In the genomic region with DNA sequence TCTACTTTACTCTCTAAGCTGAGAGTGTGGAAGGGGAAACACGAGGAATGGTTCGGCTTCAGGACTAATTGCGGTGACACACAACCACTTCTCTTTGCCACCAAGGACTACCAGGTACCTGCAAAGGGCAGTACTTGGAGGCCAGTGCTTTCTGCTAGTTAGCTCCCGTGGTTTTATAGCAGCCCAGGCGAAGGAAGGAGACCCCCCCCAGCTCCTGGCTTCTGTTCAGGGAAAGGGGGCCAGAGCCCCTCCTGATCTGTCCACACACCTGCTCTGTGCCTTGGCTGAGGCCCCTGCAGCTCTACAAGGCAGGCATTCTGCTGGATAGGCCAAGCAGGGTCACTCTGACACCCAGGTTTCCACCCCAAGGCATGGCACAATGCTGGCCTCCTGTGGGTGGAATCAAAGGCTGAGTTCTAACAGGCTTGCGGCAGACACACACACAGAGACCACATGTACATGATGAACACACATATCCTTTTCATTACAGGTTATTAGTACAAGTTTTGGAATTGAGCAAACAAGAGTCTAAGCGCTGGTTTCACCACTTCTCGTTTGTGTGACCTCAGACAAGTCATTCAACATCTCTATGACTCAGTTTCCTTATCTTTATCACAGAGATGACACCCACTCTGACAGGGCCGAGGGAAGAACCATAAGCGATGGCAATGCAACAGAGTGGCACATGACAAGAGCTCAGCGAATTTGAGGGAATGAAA, we compare ENCODE assay signal across 1 cellular context.
A peak's percentile ranks its signal among the peaks of the same experiment; 100 is the strongest.
TF ChIP-seq lines count a peak whose summit lies in the region.

No MANE protein-coding gene starts in this region.

TF ChIP-seq in K562, 482 proteins besides CTCF, POLR2A, EP300 and RAD21 (continued from another document and continues in another):
- TF ChIP-seq, protein P1, sequence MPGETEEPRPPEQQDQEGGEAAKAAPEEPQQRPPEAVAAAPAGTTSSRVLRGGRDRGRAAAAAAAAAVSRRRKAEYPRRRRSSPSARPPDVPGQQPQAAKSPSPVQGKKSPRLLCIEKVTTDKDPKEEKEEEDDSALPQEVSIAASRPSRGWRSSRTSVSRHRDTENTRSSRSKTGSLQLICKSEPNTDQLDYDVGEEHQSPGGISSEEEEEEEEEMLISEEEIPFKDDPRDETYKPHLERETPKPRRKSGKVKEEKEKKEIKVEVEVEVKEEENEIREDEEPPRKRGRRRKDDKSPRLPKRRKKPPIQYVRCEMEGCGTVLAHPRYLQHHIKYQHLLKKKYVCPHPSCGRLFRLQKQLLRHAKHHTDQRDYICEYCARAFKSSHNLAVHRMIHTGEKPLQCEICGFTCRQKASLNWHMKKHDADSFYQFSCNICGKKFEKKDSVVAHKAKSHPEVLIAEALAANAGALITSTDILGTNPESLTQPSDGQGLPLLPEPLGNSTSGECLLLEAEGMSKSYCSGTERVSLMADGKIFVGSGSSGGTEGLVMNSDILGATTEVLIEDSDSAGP (CRISPR knock-in tag; IDR thresholded peaks at IDR 0.05), result 0 out of 2 replicates have a peak, but pooled peaks have one; percentile 78
- no peak for TF ChIP-seq DACH1 (IDR thresholded peaks at IDR 0.05; ENCODE audit: partially characterized antibody)
- no peak for TF ChIP-seq NR2C1 (IDR thresholded peaks at IDR 0.05)
- TF ChIP-seq NR2C1 (tag; IDR thresholded peaks at IDR 0.05), result no peak
- TF ChIP-seq NELFE (IDR thresholded peaks at IDR 0.05; ENCODE audit: insufficient read depth, insufficient read length), result no peak
- no peak for TF ChIP-seq MED1 (CRISPR knock-in tag; IDR thresholded peaks at IDR 0.05; ENCODE audit: borderline replicate concordance)
- no peak for TF ChIP-seq C11orf30 (IDR thresholded peaks at IDR 0.05; ENCODE audit: low read depth)
- TF ChIP-seq FUS (optimal IDR thresholded peaks at IDR 0.05; ENCODE audit: low read depth, low read length), result no peak
- TF ChIP-seq, protein P2, sequence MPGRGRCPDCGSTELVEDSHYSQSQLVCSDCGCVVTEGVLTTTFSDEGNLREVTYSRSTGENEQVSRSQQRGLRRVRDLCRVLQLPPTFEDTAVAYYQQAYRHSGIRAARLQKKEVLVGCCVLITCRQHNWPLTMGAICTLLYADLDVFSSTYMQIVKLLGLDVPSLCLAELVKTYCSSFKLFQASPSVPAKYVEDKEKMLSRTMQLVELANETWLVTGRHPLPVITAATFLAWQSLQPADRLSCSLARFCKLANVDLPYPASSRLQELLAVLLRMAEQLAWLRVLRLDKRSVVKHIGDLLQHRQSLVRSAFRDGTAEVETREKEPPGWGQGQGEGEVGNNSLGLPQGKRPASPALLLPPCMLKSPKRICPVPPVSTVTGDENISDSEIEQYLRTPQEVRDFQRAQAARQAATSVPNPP (IDR thresholded peaks at IDR 0.05; ENCODE audit: borderline replicate concordance, insufficient read depth, insufficient read length), result no peak
- peak; percentile 69; the same call in 1 of the 2 replicates for TF ChIP-seq E2F3 (CRISPR knock-in tag; IDR thresholded peaks at IDR 0.05)
- TF ChIP-seq PURB (CRISPR knock-in tag; IDR thresholded peaks at IDR 0.05; ENCODE audit: low read depth), result no peak
- TF ChIP-seq, protein P3, sequence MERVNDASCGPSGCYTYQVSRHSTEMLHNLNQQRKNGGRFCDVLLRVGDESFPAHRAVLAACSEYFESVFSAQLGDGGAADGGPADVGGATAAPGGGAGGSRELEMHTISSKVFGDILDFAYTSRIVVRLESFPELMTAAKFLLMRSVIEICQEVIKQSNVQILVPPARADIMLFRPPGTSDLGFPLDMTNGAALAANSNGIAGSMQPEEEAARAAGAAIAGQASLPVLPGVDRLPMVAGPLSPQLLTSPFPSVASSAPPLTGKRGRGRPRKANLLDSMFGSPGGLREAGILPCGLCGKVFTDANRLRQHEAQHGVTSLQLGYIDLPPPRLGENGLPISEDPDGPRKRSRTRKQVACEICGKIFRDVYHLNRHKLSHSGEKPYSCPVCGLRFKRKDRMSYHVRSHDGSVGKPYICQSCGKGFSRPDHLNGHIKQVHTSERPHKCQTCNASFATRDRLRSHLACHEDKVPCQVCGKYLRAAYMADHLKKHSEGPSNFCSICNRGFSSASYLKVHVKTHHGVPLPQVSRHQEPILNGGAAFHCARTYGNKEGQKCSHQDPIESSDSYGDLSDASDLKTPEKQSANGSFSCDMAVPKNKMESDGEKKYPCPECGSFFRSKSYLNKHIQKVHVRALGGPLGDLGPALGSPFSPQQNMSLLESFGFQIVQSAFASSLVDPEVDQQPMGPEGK (CRISPR knock-in tag; IDR thresholded peaks at IDR 0.05; ENCODE audit: borderline replicate concordance), result no peak
- no peak for TF ChIP-seq TRIM28 (IDR thresholded peaks at IDR 0.05)
- TF ChIP-seq NR4A1 (CRISPR knock-in tag; IDR thresholded peaks at IDR 0.05), result peak; percentile 71; the same call in 1 of the 2 replicates
- TF ChIP-seq NR4A1 (tag; IDR thresholded peaks at IDR 0.05), result no peak
- TF ChIP-seq ZNF212 (CRISPR knock-in tag; IDR thresholded peaks at IDR 0.05), result no peak
- no peak for TF ChIP-seq BDP1 (IDR thresholded peaks at IDR 0.05; ENCODE audit: insufficient read depth, insufficient read length)
- TF ChIP-seq, protein P4, sequence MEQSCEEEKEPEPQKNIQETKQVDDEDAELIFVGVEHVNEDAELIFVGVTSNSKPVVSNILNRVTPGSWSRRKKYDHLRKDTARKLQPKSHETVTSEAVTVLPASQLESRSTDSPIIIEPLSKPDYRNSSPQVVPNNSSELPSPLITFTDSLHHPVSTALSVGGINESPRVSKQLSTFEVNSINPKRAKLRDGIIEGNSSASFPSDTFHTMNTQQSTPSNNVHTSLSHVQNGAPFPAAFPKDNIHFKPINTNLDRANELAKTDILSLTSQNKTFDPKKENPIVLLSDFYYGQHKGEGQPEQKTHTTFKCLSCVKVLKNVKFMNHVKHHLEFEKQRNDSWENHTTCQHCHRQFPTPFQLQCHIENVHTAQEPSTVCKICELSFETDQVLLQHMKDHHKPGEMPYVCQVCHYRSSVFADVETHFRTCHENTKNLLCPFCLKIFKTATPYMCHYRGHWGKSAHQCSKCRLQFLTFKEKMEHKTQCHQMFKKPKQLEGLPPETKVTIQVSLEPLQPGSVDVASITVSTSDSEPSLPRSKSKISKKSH (CRISPR knock-in tag; IDR thresholded peaks at IDR 0.05), result no peak
- TF ChIP-seq IFI16 (CRISPR knock-in tag; IDR thresholded peaks at IDR 0.05), result peak; percentile 58; the same call in 1 of the 2 replicates
- TF ChIP-seq MEIS2 (IDR thresholded peaks at IDR 0.05; ENCODE audit: partially characterized antibody), result no peak
- TF ChIP-seq TFAM (CRISPR knock-in tag; conservative IDR thresholded peaks at IDR 0.05), result no peak
- no peak for TF ChIP-seq LCOR (CRISPR knock-in tag; IDR thresholded peaks at IDR 0.05)
- TF ChIP-seq ZNF436 (CRISPR knock-in tag; IDR thresholded peaks at IDR 0.05), result no peak
- TF ChIP-seq ZNF316 (IDR thresholded peaks at IDR 0.05), result no peak
- TF ChIP-seq, protein P5, sequence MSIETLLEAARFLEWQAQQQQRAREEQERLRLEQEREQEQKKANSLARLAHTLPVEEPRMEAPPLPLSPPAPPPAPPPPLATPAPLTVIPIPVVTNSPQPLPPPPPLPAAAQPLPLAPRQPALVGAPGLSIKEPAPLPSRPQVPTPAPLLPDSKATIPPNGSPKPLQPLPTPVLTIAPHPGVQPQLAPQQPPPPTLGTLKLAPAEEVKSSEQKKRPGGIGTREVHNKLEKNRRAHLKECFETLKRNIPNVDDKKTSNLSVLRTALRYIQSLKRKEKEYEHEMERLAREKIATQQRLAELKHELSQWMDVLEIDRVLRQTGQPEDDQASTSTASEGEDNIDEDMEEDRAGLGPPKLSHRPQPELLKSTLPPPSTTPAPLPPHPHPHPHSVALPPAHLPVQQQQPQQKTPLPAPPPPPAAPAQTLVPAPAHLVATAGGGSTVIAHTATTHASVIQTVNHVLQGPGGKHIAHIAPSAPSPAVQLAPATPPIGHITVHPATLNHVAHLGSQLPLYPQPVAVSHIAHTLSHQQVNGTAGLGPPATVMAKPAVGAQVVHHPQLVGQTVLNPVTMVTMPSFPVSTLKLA (conservative IDR thresholded peaks at IDR 0.05), result no peak
- no peak for TF ChIP-seq GABPA (tag; conservative IDR thresholded peaks at IDR 0.05; ENCODE audit: low read depth)
- no peak for TF ChIP-seq GATAD2B (IDR thresholded peaks at IDR 0.05; ENCODE audit: borderline replicate concordance)
- TF ChIP-seq ZFPM2 (CRISPR knock-in tag; IDR thresholded peaks at IDR 0.05), result no peak
- no peak for TF ChIP-seq CBX3 (IDR thresholded peaks at IDR 0.05; ENCODE audit: borderline replicate concordance in 1 of 2, low read length in 2 of 2)
- TF ChIP-seq, protein P6, sequence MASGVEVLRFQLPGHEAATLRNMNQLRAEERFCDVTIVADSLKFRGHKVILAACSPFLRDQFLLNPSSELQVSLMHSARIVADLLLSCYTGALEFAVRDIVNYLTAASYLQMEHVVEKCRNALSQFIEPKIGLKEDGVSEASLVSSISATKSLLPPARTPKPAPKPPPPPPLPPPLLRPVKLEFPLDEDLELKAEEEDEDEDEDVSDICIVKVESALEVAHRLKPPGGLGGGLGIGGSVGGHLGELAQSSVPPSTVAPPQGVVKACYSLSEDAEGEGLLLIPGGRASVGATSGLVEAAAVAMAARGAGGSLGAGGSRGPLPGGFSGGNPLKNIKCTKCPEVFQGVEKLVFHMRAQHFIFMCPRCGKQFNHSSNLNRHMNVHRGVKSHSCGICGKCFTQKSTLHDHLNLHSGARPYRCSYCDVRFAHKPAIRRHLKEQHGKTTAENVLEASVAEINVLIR (CRISPR knock-in tag; IDR thresholded peaks at IDR 0.05), result no peak
- TF ChIP-seq EWSR1 (IDR thresholded peaks at IDR 0.05; ENCODE audit: borderline replicate concordance, low read depth, partially characterized antibody), result no peak
- TF ChIP-seq ZNF121 (CRISPR knock-in tag; conservative IDR thresholded peaks at IDR 0.05), result no peak
- no peak for TF ChIP-seq PTRF (tag; IDR thresholded peaks at IDR 0.05)
- TF ChIP-seq ZNF668 (CRISPR knock-in tag; IDR thresholded peaks at IDR 0.05), result no peak
- TF ChIP-seq, protein P7, sequence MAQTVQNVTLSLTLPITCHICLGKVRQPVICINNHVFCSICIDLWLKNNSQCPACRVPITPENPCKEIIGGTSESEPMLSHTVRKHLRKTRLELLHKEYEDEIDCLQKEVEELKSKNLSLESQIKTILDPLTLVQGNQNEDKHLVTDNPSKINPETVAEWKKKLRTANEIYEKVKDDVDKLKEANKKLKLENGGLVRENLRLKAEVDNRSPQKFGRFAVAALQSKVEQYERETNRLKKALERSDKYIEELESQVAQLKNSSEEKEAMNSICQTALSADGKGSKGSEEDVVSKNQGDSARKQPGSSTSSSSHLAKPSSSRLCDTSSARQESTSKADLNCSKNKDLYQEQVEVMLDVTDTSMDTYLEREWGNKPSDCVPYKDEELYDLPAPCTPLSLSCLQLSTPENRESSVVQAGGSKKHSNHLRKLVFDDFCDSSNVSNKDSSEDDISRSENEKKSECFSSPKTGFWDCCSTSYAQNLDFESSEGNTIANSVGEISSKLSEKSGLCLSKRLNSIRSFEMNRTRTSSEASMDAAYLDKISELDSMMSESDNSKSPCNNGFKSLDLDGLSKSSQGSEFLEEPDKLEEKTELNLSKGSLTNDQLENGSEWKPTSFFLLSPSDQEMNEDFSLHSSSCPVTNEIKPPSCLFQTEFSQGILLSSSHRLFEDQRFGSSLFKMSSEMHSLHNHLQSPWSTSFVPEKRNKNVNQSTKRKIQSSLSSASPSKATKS (CRISPR knock-in tag; IDR thresholded peaks at IDR 0.05), result no peak
- TF ChIP-seq, protein P8, sequence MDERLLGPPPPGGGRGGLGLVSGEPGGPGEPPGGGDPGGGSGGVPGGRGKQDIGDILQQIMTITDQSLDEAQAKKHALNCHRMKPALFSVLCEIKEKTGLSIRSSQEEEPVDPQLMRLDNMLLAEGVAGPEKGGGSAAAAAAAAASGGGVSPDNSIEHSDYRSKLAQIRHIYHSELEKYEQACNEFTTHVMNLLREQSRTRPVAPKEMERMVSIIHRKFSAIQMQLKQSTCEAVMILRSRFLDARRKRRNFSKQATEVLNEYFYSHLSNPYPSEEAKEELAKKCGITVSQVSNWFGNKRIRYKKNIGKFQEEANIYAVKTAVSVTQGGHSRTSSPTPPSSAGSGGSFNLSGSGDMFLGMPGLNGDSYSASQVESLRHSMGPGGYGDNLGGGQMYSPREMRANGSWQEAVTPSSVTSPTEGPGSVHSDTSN (CRISPR knock-in tag; IDR thresholded peaks at IDR 0.05; ENCODE audit: low read depth), result no peak
- TF ChIP-seq, protein P8 (tag; conservative IDR thresholded peaks at IDR 0.05; ENCODE audit: low read depth), result no peak
- TF ChIP-seq, protein P9, sequence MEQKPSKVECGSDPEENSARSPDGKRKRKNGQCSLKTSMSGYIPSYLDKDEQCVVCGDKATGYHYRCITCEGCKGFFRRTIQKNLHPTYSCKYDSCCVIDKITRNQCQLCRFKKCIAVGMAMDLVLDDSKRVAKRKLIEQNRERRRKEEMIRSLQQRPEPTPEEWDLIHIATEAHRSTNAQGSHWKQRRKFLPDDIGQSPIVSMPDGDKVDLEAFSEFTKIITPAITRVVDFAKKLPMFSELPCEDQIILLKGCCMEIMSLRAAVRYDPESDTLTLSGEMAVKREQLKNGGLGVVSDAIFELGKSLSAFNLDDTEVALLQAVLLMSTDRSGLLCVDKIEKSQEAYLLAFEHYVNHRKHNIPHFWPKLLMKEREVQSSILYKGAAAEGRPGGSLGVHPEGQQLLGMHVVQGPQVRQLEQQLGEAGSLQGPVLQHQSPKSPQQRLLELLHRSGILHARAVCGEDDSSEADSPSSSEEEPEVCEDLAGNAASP (IDR thresholded peaks at IDR 0.05), result no peak
- no peak for TF ChIP-seq COPS2 (conservative IDR thresholded peaks at IDR 0.05)
- TF ChIP-seq DDX20 (tag; IDR thresholded peaks at IDR 0.05; ENCODE audit: low read depth), result no peak
- TF ChIP-seq, protein P10, sequence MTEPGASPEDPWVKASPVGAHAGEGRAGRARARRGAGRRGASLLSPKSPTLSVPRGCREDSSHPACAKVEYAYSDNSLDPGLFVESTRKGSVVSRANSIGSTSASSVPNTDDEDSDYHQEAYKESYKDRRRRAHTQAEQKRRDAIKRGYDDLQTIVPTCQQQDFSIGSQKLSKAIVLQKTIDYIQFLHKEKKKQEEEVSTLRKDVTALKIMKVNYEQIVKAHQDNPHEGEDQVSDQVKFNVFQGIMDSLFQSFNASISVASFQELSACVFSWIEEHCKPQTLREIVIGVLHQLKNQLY (CRISPR knock-in tag; conservative IDR thresholded peaks at IDR 0.05), result 0 out of 4 replicates have a peak, but pooled peaks of 1 of the 2 experiments have one; percentile 12
- no peak for TF ChIP-seq ELF4 (CRISPR knock-in tag; IDR thresholded peaks at IDR 0.05)
- TF ChIP-seq MAFG (tag; conservative IDR thresholded peaks at IDR 0.05), result no peak
- TF ChIP-seq SAFB (IDR thresholded peaks at IDR 0.05; ENCODE audit: borderline replicate concordance, low read depth, low read length), result no peak
